In the genomic region with DNA sequence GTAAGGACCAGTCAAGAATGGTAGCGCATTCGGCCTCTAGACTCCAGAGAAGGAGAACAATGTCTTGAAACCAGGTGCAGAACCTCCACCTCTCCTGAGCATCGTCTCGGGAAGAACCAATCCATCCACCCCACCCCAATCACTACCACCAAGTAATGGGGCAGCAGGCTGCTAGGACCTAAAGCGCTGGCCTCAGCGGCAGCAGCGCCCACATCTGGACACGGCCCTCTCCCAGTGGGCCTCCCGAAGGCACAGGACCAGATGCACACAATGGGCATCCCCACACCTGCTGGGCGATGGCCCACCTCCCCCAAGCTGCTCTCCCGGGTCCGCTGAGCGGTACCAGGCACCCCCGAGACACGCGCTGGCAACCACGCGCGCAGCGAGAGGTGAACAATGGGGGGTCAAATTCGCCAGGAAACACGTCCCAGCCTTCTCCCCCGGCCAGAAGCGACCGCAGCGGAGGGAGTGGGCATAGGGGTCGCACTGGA, we compare ENCODE assay signal across 1 cellular context.
A peak's percentile ranks its signal among the peaks of the same experiment; 100 is the strongest.
TF ChIP-seq lines count a peak whose summit lies in the region.

No MANE protein-coding gene starts in this region.

TF ChIP-seq in H1, 55 proteins besides CTCF, POLR2A, EP300 and RAD21 (continued from another document):
- no peak for TF ChIP-seq RXRA (IDR thresholded peaks at IDR 0.05; ENCODE audit: insufficient read depth, low read depth, low read length)
- TF ChIP-seq TAF1 (IDR thresholded peaks at IDR 0.05; ENCODE audit: low read depth, low read length), result peak; percentile 3; the same call in 1 of the 2 replicates
- no peak for TF ChIP-seq EZH2 (IDR thresholded peaks at IDR 0.05; ENCODE audit: low read depth, low read length, severe bottlenecking)
- peak; percentile 93 for TF ChIP-seq KDM4A (IDR thresholded peaks at IDR 0.05; ENCODE audit: low read depth, low read length, severe bottlenecking)
- TF ChIP-seq MAX (IDR thresholded peaks at IDR 0.05), result peak; percentile 43; the same call in 1 of the 2 replicates
- no peak for TF ChIP-seq KDM5A (IDR thresholded peaks at IDR 0.05; ENCODE audit: low read length)
- TF ChIP-seq, protein P1, sequence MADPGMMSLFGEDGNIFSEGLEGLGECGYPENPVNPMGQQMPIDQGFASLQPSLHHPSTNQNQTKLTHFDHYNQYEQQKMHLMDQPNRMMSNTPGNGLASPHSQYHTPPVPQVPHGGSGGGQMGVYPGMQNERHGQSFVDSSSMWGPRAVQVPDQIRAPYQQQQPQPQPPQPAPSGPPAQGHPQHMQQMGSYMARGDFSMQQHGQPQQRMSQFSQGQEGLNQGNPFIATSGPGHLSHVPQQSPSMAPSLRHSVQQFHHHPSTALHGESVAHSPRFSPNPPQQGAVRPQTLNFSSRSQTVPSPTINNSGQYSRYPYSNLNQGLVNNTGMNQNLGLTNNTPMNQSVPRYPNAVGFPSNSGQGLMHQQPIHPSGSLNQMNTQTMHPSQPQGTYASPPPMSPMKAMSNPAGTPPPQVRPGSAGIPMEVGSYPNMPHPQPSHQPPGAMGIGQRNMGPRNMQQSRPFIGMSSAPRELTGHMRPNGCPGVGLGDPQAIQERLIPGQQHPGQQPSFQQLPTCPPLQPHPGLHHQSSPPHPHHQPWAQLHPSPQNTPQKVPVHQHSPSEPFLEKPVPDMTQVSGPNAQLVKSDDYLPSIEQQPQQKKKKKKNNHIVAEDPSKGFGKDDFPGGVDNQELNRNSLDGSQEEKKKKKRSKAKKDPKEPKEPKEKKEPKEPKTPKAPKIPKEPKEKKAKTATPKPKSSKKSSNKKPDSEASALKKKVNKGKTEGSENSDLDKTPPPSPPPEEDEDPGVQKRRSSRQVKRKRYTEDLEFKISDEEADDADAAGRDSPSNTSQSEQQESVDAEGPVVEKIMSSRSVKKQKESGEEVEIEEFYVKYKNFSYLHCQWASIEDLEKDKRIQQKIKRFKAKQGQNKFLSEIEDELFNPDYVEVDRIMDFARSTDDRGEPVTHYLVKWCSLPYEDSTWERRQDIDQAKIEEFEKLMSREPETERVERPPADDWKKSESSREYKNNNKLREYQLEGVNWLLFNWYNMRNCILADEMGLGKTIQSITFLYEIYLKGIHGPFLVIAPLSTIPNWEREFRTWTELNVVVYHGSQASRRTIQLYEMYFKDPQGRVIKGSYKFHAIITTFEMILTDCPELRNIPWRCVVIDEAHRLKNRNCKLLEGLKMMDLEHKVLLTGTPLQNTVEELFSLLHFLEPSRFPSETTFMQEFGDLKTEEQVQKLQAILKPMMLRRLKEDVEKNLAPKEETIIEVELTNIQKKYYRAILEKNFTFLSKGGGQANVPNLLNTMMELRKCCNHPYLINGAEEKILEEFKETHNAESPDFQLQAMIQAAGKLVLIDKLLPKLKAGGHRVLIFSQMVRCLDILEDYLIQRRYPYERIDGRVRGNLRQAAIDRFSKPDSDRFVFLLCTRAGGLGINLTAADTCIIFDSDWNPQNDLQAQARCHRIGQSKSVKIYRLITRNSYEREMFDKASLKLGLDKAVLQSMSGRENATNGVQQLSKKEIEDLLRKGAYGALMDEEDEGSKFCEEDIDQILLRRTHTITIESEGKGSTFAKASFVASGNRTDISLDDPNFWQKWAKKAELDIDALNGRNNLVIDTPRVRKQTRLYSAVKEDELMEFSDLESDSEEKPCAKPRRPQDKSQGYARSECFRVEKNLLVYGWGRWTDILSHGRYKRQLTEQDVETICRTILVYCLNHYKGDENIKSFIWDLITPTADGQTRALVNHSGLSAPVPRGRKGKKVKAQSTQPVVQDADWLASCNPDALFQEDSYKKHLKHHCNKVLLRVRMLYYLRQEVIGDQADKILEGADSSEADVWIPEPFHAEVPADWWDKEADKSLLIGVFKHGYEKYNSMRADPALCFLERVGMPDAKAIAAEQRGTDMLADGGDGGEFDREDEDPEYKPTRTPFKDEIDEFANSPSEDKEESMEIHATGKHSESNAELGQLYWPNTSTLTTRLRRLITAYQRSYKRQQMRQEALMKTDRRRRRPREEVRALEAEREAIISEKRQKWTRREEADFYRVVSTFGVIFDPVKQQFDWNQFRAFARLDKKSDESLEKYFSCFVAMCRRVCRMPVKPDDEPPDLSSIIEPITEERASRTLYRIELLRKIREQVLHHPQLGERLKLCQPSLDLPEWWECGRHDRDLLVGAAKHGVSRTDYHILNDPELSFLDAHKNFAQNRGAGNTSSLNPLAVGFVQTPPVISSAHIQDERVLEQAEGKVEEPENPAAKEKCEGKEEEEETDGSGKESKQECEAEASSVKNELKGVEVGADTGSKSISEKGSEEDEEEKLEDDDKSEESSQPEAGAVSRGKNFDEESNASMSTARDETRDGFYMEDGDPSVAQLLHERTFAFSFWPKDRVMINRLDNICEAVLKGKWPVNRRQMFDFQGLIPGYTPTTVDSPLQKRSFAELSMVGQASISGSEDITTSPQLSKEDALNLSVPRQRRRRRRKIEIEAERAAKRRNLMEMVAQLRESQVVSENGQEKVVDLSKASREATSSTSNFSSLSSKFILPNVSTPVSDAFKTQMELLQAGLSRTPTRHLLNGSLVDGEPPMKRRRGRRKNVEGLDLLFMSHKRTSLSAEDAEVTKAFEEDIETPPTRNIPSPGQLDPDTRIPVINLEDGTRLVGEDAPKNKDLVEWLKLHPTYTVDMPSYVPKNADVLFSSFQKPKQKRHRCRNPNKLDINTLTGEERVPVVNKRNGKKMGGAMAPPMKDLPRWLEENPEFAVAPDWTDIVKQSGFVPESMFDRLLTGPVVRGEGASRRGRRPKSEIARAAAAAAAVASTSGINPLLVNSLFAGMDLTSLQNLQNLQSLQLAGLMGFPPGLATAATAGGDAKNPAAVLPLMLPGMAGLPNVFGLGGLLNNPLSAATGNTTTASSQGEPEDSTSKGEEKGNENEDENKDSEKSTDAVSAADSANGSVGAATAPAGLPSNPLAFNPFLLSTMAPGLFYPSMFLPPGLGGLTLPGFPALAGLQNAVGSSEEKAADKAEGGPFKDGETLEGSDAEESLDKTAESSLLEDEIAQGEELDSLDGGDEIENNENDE (IDR thresholded peaks at IDR 0.05; ENCODE audit: insufficient replicate concordance, low read length), result no peak
